In the genomic region with DNA sequence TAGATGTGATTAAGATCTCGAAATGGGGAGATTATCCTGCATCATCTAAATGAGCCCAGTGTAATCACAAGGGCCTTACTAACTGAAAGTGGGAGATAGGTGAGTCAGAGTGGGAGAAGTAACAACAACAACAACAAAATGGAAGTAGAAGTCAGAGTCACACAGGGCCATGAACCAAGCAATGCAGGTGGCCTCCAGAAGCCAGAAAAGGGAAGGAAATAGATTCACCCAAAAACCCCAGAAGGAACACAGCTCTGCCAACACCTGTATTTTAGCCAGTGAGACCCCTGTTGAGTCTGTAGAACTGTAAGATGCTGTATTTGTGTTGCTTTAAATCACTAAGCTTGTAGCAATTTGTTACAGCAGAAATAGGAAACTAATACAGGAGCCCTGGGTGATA, we compare ENCODE assay signal across 8 cellular contexts. TPM values are rescaled to one million over a fixed set of nuclear protein-coding genes. Genes with fewer than 3 reads are reported as not detected.
DNase-seq lines count a peak whose midpoint lies in the region; ATAC-seq, FAIRE-seq and TF ChIP-seq lines count a peak whose summit lies in the region.

No MANE protein-coding gene starts in this region.

- peak overlapping the region; percentile 98 for H3K4me3 Mint-ChIP-seq in T-helper 2 cell treated with Interferon-gamma antibody and Interleukin-4, amounts not matched to agents 5 μg/mL and 100 μg/mL, for 36 hours
- peak overlapping the region; percentile 92 to 99 (median 96) for H3K4me3 Mint-ChIP-seq in naive B cell

- H3K4me1 Mint-ChIP-seq in T-helper 2 cell treated with Interferon-gamma antibody and Interleukin-4, amounts not matched to agents 5 μg/mL and 100 μg/mL, for 36 hours (ENCODE audit: low read depth): peaks cover 56% of the 10 kb centered on the region
- peaks cover 66 to 83% (median 73%) of the 10 kb centered on the region in 3 donors for H3K4me1 Mint-ChIP-seq in naive B cell

- peaks cover 0 to 10% of the 10 kb centered on the region in 2 donors for H3K36me3 ChIP-seq in small intestine (ENCODE audit: control insufficient read depth in 2 of 2, insufficient read depth in 2 of 2, low read length in 2 of 2)

- H3K27ac Mint-ChIP-seq in T-helper 2 cell treated with Interferon-gamma antibody and Interleukin-4, amounts not matched to agents 5 μg/mL and 100 μg/mL, for 36 hours: peak overlapping the region; percentile 99
- peak overlapping the region; percentile 99 to 100 (median 100) for H3K27ac Mint-ChIP-seq in naive B cell

- H3K9me3 ChIP-seq in small intestine (ENCODE audit: control insufficient read depth, low read depth): no peaks in the 10 kb centered on the region

- 26 to 35% (median 27%) methylated on average over 1 of the region's 1 CpG for WGBS in small intestine, 3 donors

- TF ChIP-seq POLR2A in GM18505 (IDR thresholded peaks at IDR 0.05; ENCODE audit: borderline replicate concordance, extremely low read depth, insufficient read depth, insufficient read length): peak; percentile 15

- H3K27ac ChIP-seq in small intestine (ENCODE audit: low read depth in 1 of 2, low read length in 1 of 2): peak overlapping the region in 1 of 2 donors; percentile 91

- H3K4me1 ChIP-seq in small intestine (ENCODE audit: control insufficient read depth in 2 of 2, insufficient read depth in 1 of 2, low read depth in 1 of 2, low read length in 1 of 2): peaks cover 12 to 15% of the 10 kb centered on the region in 2 donors

- ATAC-seq in GM18505 (IDR thresholded peaks at IDR 0.05; ENCODE audit: unreplicated experiment): no peak
- peak; percentile 29 for ATAC-seq in HG02588 (IDR thresholded peaks at IDR 0.05; ENCODE audit: unreplicated experiment)
- ATAC-seq in naive B cell (ENCODE audit: low read depth in 2 of 2): peak; percentile 23 to 29

- peaks cover 66% of the 10 kb centered on the region for H3K36me3 Mint-ChIP-seq in T-helper 2 cell treated with Interferon-gamma antibody and Interleukin-4, amounts not matched to agents 5 μg/mL and 100 μg/mL, for 36 hours (ENCODE audit: low read depth)
- H3K36me3 Mint-ChIP-seq in naive B cell: peaks cover 22 to 38% of the 10 kb centered on the region in 2 donors

- H3K9me3 Mint-ChIP-seq in T-helper 2 cell treated with Interferon-gamma antibody and Interleukin-4, amounts not matched to agents 5 μg/mL and 100 μg/mL, for 36 hours: no peaks in the 10 kb centered on the region
- H3K9me3 Mint-ChIP-seq in naive B cell: peaks cover 0 to 3% (median 2%) of the 10 kb centered on the region in 7 donors

- no peaks in the 10 kb centered on the region for H3K27me3 ChIP-seq in small intestine (ENCODE audit: control insufficient read depth in 2 of 2, insufficient read depth in 2 of 2, low read length in 2 of 2)

- FAIRE-seq in frontal cortex (lab: Jason Lieb, UNC) (no peak), small intestine (lab: Jason Lieb, UNC) (no peak)

- DNase-seq in T-helper 2 cell treated with Interferon-gamma antibody and Interleukin-4, amounts not matched to agents 5 μg/mL and 100 μg/mL, for 36 hours (ENCODE audit: low spot score): peak; percentile 28
- peak; percentile 80 for DNase-seq in naive B cell
- DNase-seq in NCI-H345 treated with DMSO at 0.1 percent for 48 hours (lab: John Stamatoyannopoulos, UW; ENCODE audit: unreplicated experiment): no peak
- no peak for DNase-seq in H4 (ENCODE audit: low spot score)
- no peak for DNase-seq in frontal cortex (ENCODE audit: low spot score in 2 of 2)
- DNase-seq in small intestine: no peak

- no peaks in the 10 kb centered on the region for H3K27me3 Mint-ChIP-seq in T-helper 2 cell treated with Interferon-gamma antibody and Interleukin-4, amounts not matched to agents 5 μg/mL and 100 μg/mL, for 36 hours (ENCODE audit: low read depth)
- peaks cover 0 to 6% (median 0%) of the 10 kb centered on the region in 3 donors for H3K27me3 Mint-ChIP-seq in naive B cell

- H3K4me3 ChIP-seq in small intestine (ENCODE audit: low read depth in 1 of 2, low read length in 2 of 2): no peak overlapping the region

RNA-seq across cellular contexts. Expression of a gene that starts 4.1 kb away (rescaled TPM):
- polyA plus RNA-seq in naive B cell (ENCODE audit: low read depth in 6 of 6) (1,000 to 10,000 TPM; 1,235 to 1,676 (median 1,380) TPM), small intestine (100 to 1,000 TPM; 384 to 472 (median 416) TPM)
- total RNA-seq in H4 (2014; rRNA removed; shearing (Covaris generic)): 444 and 497 TPM in 2 replicates
- total RNA-seq in frontal cortex: 18.8 TPM

RNA-seq across cellular contexts. Expression of a gene that starts 21.3 kb away (rescaled TPM):
- polyA plus RNA-seq in naive B cell (ENCODE audit: low read depth in 6 of 6) (under 1 TPM in 5 of 6 donors, not detected in 1; 0.29 to 0.93 (median 0.41) TPM), small intestine (1 to 10 TPM in 1 of 3 donors, under 1 TPM in 1, not detected in 1; 0.36 to 1.1 TPM)
- total RNA-seq in H4 (2014; rRNA removed; shearing (Covaris generic)): 0.21 and 0.62 TPM in 2 replicates
- under 0.01 TPM for total RNA-seq in frontal cortex

RNA-seq across cellular contexts. Expression of a gene that starts 24.2 kb away (rescaled TPM):
- under 1 TPM in 4 of 6 donors, not detected in 2; 0.16 to 0.97 (median 0.41) TPM for polyA plus RNA-seq in naive B cell (ENCODE audit: low read depth in 6 of 6)
- 0.47 and 0.52 TPM in 2 replicates for total RNA-seq in H4 (2014; rRNA removed; shearing (Covaris generic))
- total RNA-seq in frontal cortex: 5.3 TPM
- 10 to 100 TPM in 2 of 3 donors, 1 to 10 TPM in 1; 3.1 to 34.6 (median 18.1) TPM for polyA plus RNA-seq in small intestine

RNA-seq across cellular contexts. Expression of a gene that starts 32.8 kb away (rescaled TPM):
- not detected for polyA plus RNA-seq in naive B cell (ENCODE audit: low read depth in 6 of 6)
- 2.2 TPM in 1 of 2 replicates, not detected in the other for total RNA-seq in H4 (2014; rRNA removed; shearing (Covaris generic))
- not detected for total RNA-seq in frontal cortex
- not detected for polyA plus RNA-seq in small intestine

RNA-seq across cellular contexts. Expression of a gene that starts 58.8 kb away (rescaled TPM):
- not detected for polyA plus RNA-seq in naive B cell (ENCODE audit: low read depth in 6 of 6)
- total RNA-seq in H4 (2014; rRNA removed; shearing (Covaris generic)): 0.14 TPM in 1 of 2 replicates, not detected in the other
- total RNA-seq in frontal cortex: not detected
- polyA plus RNA-seq in small intestine: under 1 TPM in 1 of 3 donors, not detected in 2; 0.19 TPM

Comparison
In these comparisons a context has a peak if more than half of its experiments do, and no peak if none do; other contexts are left out.
1. DNase-seq: peak in T-helper 2 cell treated with Interferon-gamma antibody and Interleukin-4, amounts not matched to agents 5 μg/mL and 100 μg/mL, for 36 hours (single experiment) and naive B cell (single experiment); none in NCI-H345 treated with DMSO at 0.1 percent for 48 hours (single experiment), H4 (single experiment), frontal cortex (0 of 2) and small intestine (single experiment).
2. RNA of a gene that starts 4.1 kb away (total RNA-seq): 444 to 497 TPM in H4; 18.8 TPM in frontal cortex (single experiment); every median in the first group is over 10 times any median in the second.